ENCODE assay signal across 16 cellular contexts in genomic region chr22:36234919-36235318, GRCh38. TPM values are rescaled to one million over a fixed set of nuclear protein-coding genes. Genes with fewer than 3 reads are reported as not detected.
A peak's percentile ranks its signal among the peaks of the same experiment; 100 is the strongest.
DNase-seq lines count a peak whose midpoint lies in the region; ATAC-seq and TF ChIP-seq lines count a peak whose summit lies in the region.
"Had no signal": no experiment of that assay in that cellular context is flagged by ENCODE, and none has a peak within 500 bp of the region (broad histone marks: within the 10 kb centered on the region; RNA-seq: fewer than 3 reads in every experiment).

No MANE protein-coding gene starts in this region.

- H3K4me1 Mint-ChIP-seq in activated T-cell treated with anti-CD3 and anti-CD28 coated beads, Interleukin-2, amount 50 U/mL, for 24 hours (ENCODE audit: low read depth), result peaks cover 64% of the 10 kb centered on the region
- peaks cover 58% of the 10 kb centered on the region for H3K4me1 Mint-ChIP-seq in chondrocyte (ENCODE audit: low read depth)

- peak overlapping the region; percentile 96 for H3K4me3 Mint-ChIP-seq in activated T-cell treated with anti-CD3 and anti-CD28 coated beads, Interleukin-2, amount 50 U/mL, for 24 hours
- peak overlapping the region; percentile 95 for H3K4me3 Mint-ChIP-seq in chondrocyte (ENCODE audit: unreplicated experiment)

- H3K36me3 Mint-ChIP-seq in activated T-cell treated with anti-CD3 and anti-CD28 coated beads, Interleukin-2, amount 50 U/mL, for 24 hours (ENCODE audit: low read depth), result peaks cover 95% of the 10 kb centered on the region
- peaks cover 47% of the 10 kb centered on the region for H3K36me3 Mint-ChIP-seq in chondrocyte (ENCODE audit: low read depth)

- H3K27me3 Mint-ChIP-seq in activated T-cell treated with anti-CD3 and anti-CD28 coated beads, Interleukin-2, amount 50 U/mL, for 24 hours, result no peaks in the 10 kb centered on the region
- no peaks in the 10 kb centered on the region for H3K27me3 Mint-ChIP-seq in chondrocyte (ENCODE audit: low read depth)

- no peak for DNase-seq in activated T-cell treated with anti-CD3 and anti-CD28 coated beads, Interleukin-2, amount 50 U/mL, for 24 hours
- no peak for DNase-seq in activated T-cell treated with anti-CD3 and anti-CD28 coated beads for 4 hours
- peak; percentile 52 for DNase-seq in NCI-H69 (lab: John Stamatoyannopoulos, UW)
- no peak for DNase-seq in chondrocyte (ENCODE audit: low spot score)
- DNase-seq in stimulated activated CD8-positive, alpha-beta memory T cell treated with anti-CD3 and anti-CD28 coated beads, Interleukin-4, amount 100 ng/mL, for 48 hours, result peak; percentile 19
- no peak for DNase-seq in foreskin melanocyte
- no peak for DNase-seq in activated CD4-positive, alpha-beta T cell treated with anti-CD3 and anti-CD28 coated beads, Interleukin-2, amount 50 U/mL, for 1 hour
- DNase-seq: activated CD4-positive, CD25-positive, alpha-beta regulatory T cell; activated effector memory CD4-positive, alpha-beta T cell treated with Interleukin-2 at 50 U/mL for 16 hours; foreskin fibroblast; NCI-H1092 treated with DMSO at 0.1 percent for 48 hours; NCI-H510A; stomach had no signal

- no peak for ATAC-seq in HG03439 (IDR thresholded peaks at IDR 0.05; ENCODE audit: unreplicated experiment)

- no peaks in the 10 kb centered on the region for H3K9me3 Mint-ChIP-seq in activated T-cell treated with anti-CD3 and anti-CD28 coated beads, Interleukin-2, amount 50 U/mL, for 24 hours
- H3K9me3 Mint-ChIP-seq in chondrocyte (ENCODE audit: low read depth), result no peaks in the 10 kb centered on the region

- TF ChIP-seq CTCF in chondrocyte (IDR thresholded peaks at IDR 0.05), result no peak

- H3K27ac Mint-ChIP-seq in activated T-cell treated with anti-CD3 and anti-CD28 coated beads, Interleukin-2, amount 50 U/mL, for 24 hours, result peak overlapping the region; percentile 50
- H3K27ac Mint-ChIP-seq in chondrocyte (ENCODE audit: unreplicated experiment), result no peak overlapping the region

RNA-seq across cellular contexts. Expression of gene APOL2, which starts 4.4 kb away (rescaled TPM):
- total RNA-seq in chondrocyte, result 58.7 to 84.1 TPM (median 83.8 TPM) in 3 replicates

RNA-seq across cellular contexts. Expression of gene APOL1, which starts 18.0 kb away (rescaled TPM):
- total RNA-seq in chondrocyte, result 16.7 to 38.4 TPM (median 16.9 TPM) in 3 replicates
- total RNA-seq: H1 had no signal

RNA-seq across cellular contexts. Expression of gene APOL4, which starts 33.3 kb away (rescaled TPM):
- total RNA-seq in chondrocyte, result 0.12 TPM in 1 of 3 replicates, not detected in the others
- total RNA-seq: H1, RPMI7951 had no signal

Comparison
In these comparisons a context has a peak if more than half of its experiments do, and no peak if none do; other contexts are left out.
1. DNase-seq: peak in NCI-H69 (single experiment) and stimulated activated CD8-positive, alpha-beta memory T cell treated with anti-CD3 and anti-CD28 coated beads, Interleukin-4, amount 100 ng/mL, for 48 hours (single experiment); none in activated T-cell treated with anti-CD3 and anti-CD28 coated beads, Interleukin-2, amount 50 U/mL, for 24 hours (single experiment), activated T-cell treated with anti-CD3 and anti-CD28 coated beads for 4 hours (single experiment), chondrocyte (single experiment), foreskin melanocyte (single experiment) and activated CD4-positive, alpha-beta T cell treated with anti-CD3 and anti-CD28 coated beads, Interleukin-2, amount 50 U/mL, for 1 hour (single experiment).